Comparison of ENCODE assay signal across 22 cellular contexts in genomic region chrX:108426262-108426661, GRCh38. TPM values are rescaled to one million over a fixed set of nuclear protein-coding genes. Genes with fewer than 3 reads are reported as not detected.
"Had no signal": no experiment of that assay in that cellular context is flagged by ENCODE, and none has a peak within 500 bp of the region (broad histone marks: within the 10 kb centered on the region; RNA-seq: fewer than 3 reads in every experiment).

No MANE protein-coding gene starts in this region.

- H3K27me3 ChIP-seq: body of pancreas, colonic mucosa, esophagus muscularis mucosa, neutrophil, upper lobe of left lung had no signal

- H3K9me3 Mint-ChIP-seq: activated B cell treated with CpG ODN at 0.5 μM for 24 hours; activated CD8-positive, alpha-beta T cell treated with anti-CD3 and anti-CD28 coated beads for 36 hours; stimulated activated naive CD8-positive, alpha-beta T cell treated with anti-CD3 and anti-CD28 coated beads, Interleukin-15, amount 100 ng/mL, for 72 hours had no signal

- H3K9ac ChIP-seq: parathyroid adenoma had no signal

- H3K36me3 Mint-ChIP-seq: activated naive CD8-positive, alpha-beta T cell; immature natural killer cell had no signal

- H3K9me3 ChIP-seq: body of pancreas, colonic mucosa, esophagus muscularis mucosa, lower lobe of right lung, neutrophil, upper lobe of left lung had no signal

- H3K4me3 Mint-ChIP-seq: activated B cell treated with CpG ODN at 0.5 μM for 24 hours; activated CD8-positive, alpha-beta T cell treated with anti-CD3 and anti-CD28 coated beads for 36 hours; activated naive CD8-positive, alpha-beta T cell; immature natural killer cell; stimulated activated naive CD8-positive, alpha-beta T cell treated with anti-CD3 and anti-CD28 coated beads, Interleukin-15, amount 100 ng/mL, for 72 hours had no signal

- H3K27ac Mint-ChIP-seq: activated B cell treated with CpG ODN at 0.5 μM for 24 hours; activated CD8-positive, alpha-beta T cell treated with anti-CD3 and anti-CD28 coated beads for 36 hours; activated naive CD8-positive, alpha-beta T cell; immature natural killer cell; stimulated activated naive CD8-positive, alpha-beta T cell treated with anti-CD3 and anti-CD28 coated beads, Interleukin-15, amount 100 ng/mL, for 72 hours had no signal

- H3K36me3 ChIP-seq: colonic mucosa, esophagus muscularis mucosa, lower lobe of right lung, neutrophil, upper lobe of left lung had no signal

- DNase-seq: activated B cell treated with CpG ODN at 0.5 μM for 24 hours; activated CD4-positive, alpha-beta T cell treated with anti-CD3 and anti-CD28 coated beads for 48 hours; activated CD8-positive, alpha-beta memory T cell treated with anti-CD3 and anti-CD28 coated beads, Interleukin-2, amount 50 U/mL, for 4 hours; activated CD8-positive, alpha-beta T cell treated with anti-CD3 and anti-CD28 coated beads for 36 hours; activated gamma-delta T cell treated with Interleukin-2 at 50 U/mL for 16 hours; amniotic stem cell; body of pancreas; caudate nucleus; colonic mucosa; glutamatergic neuron; hypothalamus; immature natural killer cell; lower lobe of right lung; midbrain; stimulated activated CD4-positive, alpha-beta T cell treated with anti-CD3 and anti-CD28 coated beads, Interleukin-1b, Interleukin-23, amount 100 ng/mL, for 48 hours; stimulated activated naive CD8-positive, alpha-beta T cell treated with anti-CD3 and anti-CD28 coated beads, Interleukin-15, amount 100 ng/mL, for 72 hours; upper lobe of left lung had no signal

- H3K27me3 Mint-ChIP-seq: activated B cell treated with CpG ODN at 0.5 μM for 24 hours; activated CD8-positive, alpha-beta T cell treated with anti-CD3 and anti-CD28 coated beads for 36 hours; activated naive CD8-positive, alpha-beta T cell; stimulated activated naive CD8-positive, alpha-beta T cell treated with anti-CD3 and anti-CD28 coated beads, Interleukin-15, amount 100 ng/mL, for 72 hours had no signal

- H3K27ac ChIP-seq: body of pancreas, colonic mucosa, lower lobe of right lung, neutrophil, parathyroid adenoma, upper lobe of left lung had no signal

- H3K4me3 ChIP-seq: body of pancreas, colonic mucosa, esophagus muscularis mucosa, lower lobe of right lung, upper lobe of left lung had no signal

- H2AFZ ChIP-seq: parathyroid adenoma had no signal

- H3K4me1 Mint-ChIP-seq: activated B cell treated with CpG ODN at 0.5 μM for 24 hours; immature natural killer cell; stimulated activated naive CD8-positive, alpha-beta T cell treated with anti-CD3 and anti-CD28 coated beads, Interleukin-15, amount 100 ng/mL, for 72 hours had no signal

- ATAC-seq: activated CD8-positive, alpha-beta T cell treated with anti-CD3 and anti-CD28 coated beads for 36 hours; body of pancreas; lower lobe of right lung; stimulated activated naive CD8-positive, alpha-beta T cell treated with anti-CD3 and anti-CD28 coated beads, Interleukin-15, amount 100 ng/mL, for 72 hours had no signal

- H3K4me1 ChIP-seq: body of pancreas, colonic mucosa, lower lobe of right lung, parathyroid adenoma, upper lobe of left lung had no signal

RNA-seq across cellular contexts. Expression of gene COL4A6, which starts 12.0 kb away (rescaled TPM):
- total RNA-seq: activated B cell treated with CpG ODN at 0.5 μM for 24 hours; activated CD8-positive, alpha-beta T cell treated with anti-CD3 and anti-CD28 coated beads for 36 hours; T-helper 2 cell treated with Interferon-gamma antibody and Interleukin-4, amounts not matched to agents 100 ng/mL and 5 ng/mL, for 36 hours had no signal
- polyA plus RNA-seq: immature natural killer cell had no signal

RNA-seq across cellular contexts. Expression of gene COL4A5, which starts 13.4 kb away (rescaled TPM):
- total RNA-seq: activated B cell treated with CpG ODN at 0.5 μM for 24 hours; activated CD8-positive, alpha-beta T cell treated with anti-CD3 and anti-CD28 coated beads for 36 hours; T-helper 2 cell treated with Interferon-gamma antibody and Interleukin-4, amounts not matched to agents 100 ng/mL and 5 ng/mL, for 36 hours had no signal
- polyA plus RNA-seq: immature natural killer cell had no signal
